17 cellular contexts compared by ENCODE assay signal in genomic region chr5:6392571-6392970, GRCh38. TPM values are rescaled to one million over a fixed set of nuclear protein-coding genes. Genes with fewer than 3 reads are reported as not detected.
DNase-seq lines count a peak whose midpoint lies in the region; ATAC-seq and TF ChIP-seq lines count a peak whose summit lies in the region.
"Had no signal": no experiment of that assay in that cellular context is flagged by ENCODE, and none has a peak within 500 bp of the region (broad histone marks: within the 10 kb centered on the region; RNA-seq: fewer than 3 reads in every experiment).

No MANE protein-coding gene starts in this region.

- no peak overlapping the region for H3K4me2 ChIP-seq in GM23338

- H3K4me1 ChIP-seq in GM23338 (ENCODE audit: insufficient read depth) (no peaks in the 10 kb centered on the region), endodermal cell (ENCODE audit: control insufficient read depth, insufficient read depth, low read length) (no peaks in the 10 kb centered on the region)
- H3K4me1 ChIP-seq: HAP-1 had no signal

- no peaks in the 10 kb centered on the region for H3K9me3 ChIP-seq in endodermal cell (ENCODE audit: control insufficient read depth, low read length)
- H3K9me3 ChIP-seq: HAP-1 had no signal

- WGBS in endodermal cell (ENCODE audit: insufficient coverage in 1 of 2, insufficient read length in 1 of 2), 2 experiments, result 33 to 65% methylated on average over 2 of the region's 2 CpGs

- no peaks in the 10 kb centered on the region for H3F3A ChIP-seq in GM23338 (replicated peaks; ENCODE audit: low read depth)

- H3K9me3 Mint-ChIP-seq in GM23338, result peaks cover 2% of the 10 kb centered on the region; the same call in 2 of the 3 replicates
- H3K9me3 Mint-ChIP-seq in endodermal cell, result no peaks in the 10 kb centered on the region
- H3K9me3 Mint-ChIP-seq: CD4-positive, alpha-beta memory T cell had no signal

- no peak overlapping the region for H3K27ac ChIP-seq in GM23338 (ENCODE audit: low read depth)
- H3K27ac ChIP-seq in endodermal cell (ENCODE audit: low read depth, low read length), result no peak overlapping the region
- H3K27ac ChIP-seq: GM23248 had no signal

- H3K27ac Mint-ChIP-seq in GM23338 (no peak overlapping the region), endodermal cell (no peak overlapping the region)
- H3K27ac Mint-ChIP-seq: CD4-positive, alpha-beta memory T cell; HFFc6 had no signal

- TF ChIP-seq CTCF in GM23338 (conservative IDR thresholded peaks at IDR 0.05; ENCODE audit: low read depth in 2 of 2), result no peak
- no peak for TF ChIP-seq CTCF in endodermal cell (conservative IDR thresholded peaks at IDR 0.05)

- H3K4me3 Mint-ChIP-seq in GM23338 (no peak overlapping the region), endodermal cell (no peak overlapping the region)
- H3K4me3 Mint-ChIP-seq: CD4-positive, alpha-beta memory T cell; HFFc6 had no signal

- H3K36me3 ChIP-seq in GM23338 (ENCODE audit: insufficient read depth) (no peaks in the 10 kb centered on the region), H7 (replicated peaks; ENCODE audit: control insufficient read depth, insufficient read depth, low read length) (no peaks in the 10 kb centered on the region), endodermal cell (ENCODE audit: control insufficient read depth, insufficient read depth, low read length) (no peaks in the 10 kb centered on the region)
- H3K36me3 ChIP-seq: HAP-1 had no signal

- H3K27me3 ChIP-seq in GM23338 (ENCODE audit: insufficient read depth), result no peaks in the 10 kb centered on the region
- H3K27me3 ChIP-seq in H7 (ENCODE audit: control insufficient read depth, insufficient read depth, low read length), result no peaks in the 10 kb centered on the region; the same call in 1 of the 2 replicates
- H3K27me3 ChIP-seq in endodermal cell (ENCODE audit: control insufficient read depth, insufficient read depth, low read length, poor library complexity, severe bottlenecking), result peaks cover 17% of the 10 kb centered on the region

- H3K9ac ChIP-seq in endodermal cell (ENCODE audit: extremely low read depth, low read length, poor library complexity, severe bottlenecking), result no peak overlapping the region
- H3K9ac ChIP-seq: GM23248 had no signal

- peaks cover 3% of the 10 kb centered on the region; the same call in 1 of the 2 replicates for H3K9me2 ChIP-seq in GM23338 (ENCODE audit: insufficient read depth)

- DNase-seq in GM23338 (ENCODE audit: low spot score) (peak; percentile 26), H7 (peak; percentile 37), endodermal cell (peak; percentile 52), GF-D8 (lab: John Stamatoyannopoulos, UW) (no peak), NCI-H774 (lab: John Stamatoyannopoulos, UW) (no peak)
- DNase-seq: C1 segment of cervical spinal cord; Calu3; CD4-positive, alpha-beta memory T cell; COR-L47; DMS53; DMS79 treated with DMSO at 0.1 percent for 48 hours; GM23248; HFFc6 had no signal

- H3K36me3 Mint-ChIP-seq in GM23338 (ENCODE audit: low read depth) (peaks cover 6% of the 10 kb centered on the region; the same call in 1 of the 3 replicates), endodermal cell (ENCODE audit: low read depth) (no peaks in the 10 kb centered on the region)

- H3K4me3 ChIP-seq in GM23338, result no peak overlapping the region
- no peak overlapping the region for H3K4me3 ChIP-seq in H7 (ENCODE audit: insufficient read depth, low read depth, low read length)
- H3K4me3 ChIP-seq in endodermal cell (ENCODE audit: low read length), result no peak overlapping the region
- H3K4me3 ChIP-seq: GM23248, HAP-1 had no signal

- H3K27me3 Mint-ChIP-seq in GM23338 (ENCODE audit: insufficient read depth, low read depth, poor library complexity) (peaks cover 3% of the 10 kb centered on the region), endodermal cell (ENCODE audit: insufficient read depth) (peaks cover 25% of the 10 kb centered on the region)

- H2AFZ ChIP-seq in GM23338, result no peak overlapping the region
- H2AFZ ChIP-seq: GM23248 had no signal

- no peaks in the 10 kb centered on the region for H3K79me2 ChIP-seq in GM23338 (replicated peaks; ENCODE audit: insufficient read depth)

- ATAC-seq in GM23338 (no peak; the same call in 2 of the 3 replicates), GM21529 (IDR thresholded peaks at IDR 0.05; ENCODE audit: unreplicated experiment) (no peak)

- no peaks in the 10 kb centered on the region for H4K20me1 ChIP-seq in GM23338 (replicated peaks; ENCODE audit: insufficient read depth)

- H3K4me1 Mint-ChIP-seq in GM23338 (no peaks in the 10 kb centered on the region; the same call in 1 of the 3 replicates), endodermal cell (no peaks in the 10 kb centered on the region)

TF ChIP-seq in GM23338, 12 proteins besides CTCF, POLR2A, EP300 and RAD21 (continues in another document):
- TF ChIP-seq CREB1 (CRISPR knock-in tag; IDR thresholded peaks at IDR 0.05; ENCODE audit: low read depth) (no peak), EZH2 (IDR thresholded peaks at IDR 0.05; ENCODE audit: low read depth, unreplicated experiment) (no peak), NANOG (IDR thresholded peaks at IDR 0.05; ENCODE audit: borderline replicate concordance) (no peak), EZH2phosphoT487 (IDR thresholded peaks at IDR 0.05; ENCODE audit: unreplicated experiment) (no peak), STAT1 (IDR thresholded peaks at IDR 0.05; ENCODE audit: unreplicated experiment) (no peak), POLR2AphosphoS5 (IDR thresholded peaks at IDR 0.05; ENCODE audit: low read depth) (no peak), ZNF114 (CRISPR knock-in tag; IDR thresholded peaks at IDR 0.05) (no peak), JUNB (IDR thresholded peaks at IDR 0.05; ENCODE audit: unreplicated experiment) (no peak)
- TF ChIP-seq, protein P1, sequence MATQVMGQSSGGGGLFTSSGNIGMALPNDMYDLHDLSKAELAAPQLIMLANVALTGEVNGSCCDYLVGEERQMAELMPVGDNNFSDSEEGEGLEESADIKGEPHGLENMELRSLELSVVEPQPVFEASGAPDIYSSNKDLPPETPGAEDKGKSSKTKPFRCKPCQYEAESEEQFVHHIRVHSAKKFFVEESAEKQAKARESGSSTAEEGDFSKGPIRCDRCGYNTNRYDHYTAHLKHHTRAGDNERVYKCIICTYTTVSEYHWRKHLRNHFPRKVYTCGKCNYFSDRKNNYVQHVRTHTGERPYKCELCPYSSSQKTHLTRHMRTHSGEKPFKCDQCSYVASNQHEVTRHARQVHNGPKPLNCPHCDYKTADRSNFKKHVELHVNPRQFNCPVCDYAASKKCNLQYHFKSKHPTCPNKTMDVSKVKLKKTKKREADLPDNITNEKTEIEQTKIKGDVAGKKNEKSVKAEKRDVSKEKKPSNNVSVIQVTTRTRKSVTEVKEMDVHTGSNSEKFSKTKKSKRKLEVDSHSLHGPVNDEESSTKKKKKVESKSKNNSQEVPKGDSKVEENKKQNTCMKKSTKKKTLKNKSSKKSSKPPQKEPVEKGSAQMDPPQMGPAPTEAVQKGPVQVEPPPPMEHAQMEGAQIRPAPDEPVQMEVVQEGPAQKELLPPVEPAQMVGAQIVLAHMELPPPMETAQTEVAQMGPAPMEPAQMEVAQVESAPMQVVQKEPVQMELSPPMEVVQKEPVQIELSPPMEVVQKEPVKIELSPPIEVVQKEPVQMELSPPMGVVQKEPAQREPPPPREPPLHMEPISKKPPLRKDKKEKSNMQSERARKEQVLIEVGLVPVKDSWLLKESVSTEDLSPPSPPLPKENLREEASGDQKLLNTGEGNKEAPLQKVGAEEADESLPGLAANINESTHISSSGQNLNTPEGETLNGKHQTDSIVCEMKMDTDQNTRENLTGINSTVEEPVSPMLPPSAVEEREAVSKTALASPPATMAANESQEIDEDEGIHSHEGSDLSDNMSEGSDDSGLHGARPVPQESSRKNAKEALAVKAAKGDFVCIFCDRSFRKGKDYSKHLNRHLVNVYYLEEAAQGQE (IDR thresholded peaks at IDR 0.05; ENCODE audit: unreplicated experiment), result no peak

RNA-seq across cellular contexts. Expression of gene MED10, which starts 14.2 kb away (rescaled TPM):
- total RNA-seq in GM23338 (2014; rRNA removed; shearing (Covaris generic)), result 9.0 and 16.0 TPM in 2 replicates
- 58.1 and 62.2 TPM in 2 replicates for polyA plus RNA-seq in GM23338 (2016; fragmentation: Nextera tagmentation; extraction: Ambion mirVana)
- 5.7 and 11.6 TPM in 2 replicates for total RNA-seq in H7 (2014; rRNA removed; shearing (Covaris generic))
- 10 to 100 TPM; 22.1 to 28.6 TPM for total RNA-seq in endodermal cell
- polyA plus RNA-seq in endodermal cell (2013, experiment 1 of 2), result 32.9 TPM
- polyA plus RNA-seq in endodermal cell (2013, experiment 2 of 2), result 28.4 TPM

RNA-seq across cellular contexts. Expression of gene UBE2QL1, which starts 56.1 kb away (rescaled TPM):
- 0.82 and 0.83 TPM in 2 replicates for total RNA-seq in GM23338 (2014; rRNA removed; shearing (Covaris generic))
- polyA plus RNA-seq in GM23338 (2016; fragmentation: Nextera tagmentation; extraction: Ambion mirVana), result 0.40 and 0.43 TPM in 2 replicates
- 0.17 and 0.52 TPM in 2 replicates for total RNA-seq in H7 (2014; rRNA removed; shearing (Covaris generic))
- under 1 TPM in 1 of 2 donors, not detected in 1; 0.11 TPM for total RNA-seq in endodermal cell
- polyA plus RNA-seq in endodermal cell (2013, experiment 1 of 2), result 5.6 TPM
- polyA plus RNA-seq in endodermal cell (2013, experiment 2 of 2), result 5.7 TPM
- total RNA-seq: Calu3; CD4-positive, alpha-beta memory T cell; G401; GM23248; HFFc6 had no signal
- polyA plus RNA-seq: BJ; CD4-positive, alpha-beta memory T cell; GM23248 had no signal

Comparison
In these comparisons a context has a peak if more than half of its experiments do, and no peak if none do; other contexts are left out.
1. DNase-seq: peak in GM23338 (single experiment), H7 (single experiment) and endodermal cell (single experiment); none in GF-D8 (single experiment) and NCI-H774 (single experiment).